Comparison of ENCODE assay signal across 10 cellular contexts in genomic region chr12:123801573-123802178, GRCh38. TPM values are rescaled to one million over a fixed set of nuclear protein-coding genes. Genes with fewer than 3 reads are reported as not detected.
DNase-seq lines count a peak whose midpoint lies in the region; TF ChIP-seq lines count a peak whose summit lies in the region.
"Had no signal": no experiment of that assay in that cellular context is flagged by ENCODE, and none has a peak within 500 bp of the region (broad histone marks: within the 10 kb centered on the region; RNA-seq: fewer than 3 reads in every experiment).

No MANE protein-coding gene starts in this region.

- H3K27ac ChIP-seq in prostate gland (no peak overlapping the region), caudate nucleus (ENCODE audit: low read depth, low read length) (no peak overlapping the region)

- TF ChIP-seq CTCF in GM12864 (IDR thresholded peaks at IDR 0.05; ENCODE audit: low read depth, low read length, missing control alignments) (peak; percentile 50), NB4 (IDR thresholded peaks at IDR 0.05; ENCODE audit: low read depth, low read length) (peak; percentile 57), prostate gland (IDR thresholded peaks at IDR 0.05) (peak in 3 of 4 experiments; percentile 11 to 52 (median 41))

- H3K4me1 ChIP-seq in prostate gland (replicated peaks), result no peaks in the 10 kb centered on the region

- WGBS in prostate gland, result 40% methylated on average over 8 of the region's 8 CpGs

- no peak overlapping the region for H3K4me3 ChIP-seq in GM12864 (ENCODE audit: low read depth, low read length)
- no peak overlapping the region for H3K4me3 ChIP-seq in NB4 (ENCODE audit: low read depth, low read length)
- H3K4me3 ChIP-seq in prostate gland, result no peak overlapping the region

- DNase-seq in GM12864 (ENCODE audit: low read depth), result no peak
- peak; percentile 71 for DNase-seq in NB4 (ENCODE audit: low read depth)
- peak; percentile 44 for DNase-seq in dermis blood vessel endothelial cell
- no peak for DNase-seq in prostate gland (ENCODE audit: low spot score)
- no peak for DNase-seq in caudate nucleus (lab: John Stamatoyannopoulos, UW)
- DNase-seq in activated CD8-positive, alpha-beta memory T cell treated with anti-CD3 and anti-CD28 coated beads, Interleukin-2, amount 50 U/mL, for 48 hours, result no peak
- DNase-seq in posterior cingulate gyrus, result no peak
- DNase-seq: activated B cell treated with CpG ODN at 0.5 μM for 24 hours, NCI-H1092, small intestine had no signal

- intact Hi-C loops in prostate gland (cut with DNase I), result no loop called here
- intact Hi-C loops in posterior cingulate gyrus (cut with DNase I), result no loop called here

- no peaks in the 10 kb centered on the region for H3K27me3 ChIP-seq in prostate gland (replicated peaks; ENCODE audit: insufficient read depth)

- no peaks in the 10 kb centered on the region for H3K9me3 ChIP-seq in prostate gland

- H3K36me3 ChIP-seq in prostate gland, result no peaks in the 10 kb centered on the region

- no peak for TF ChIP-seq POLR2A in NB4 (IDR thresholded peaks at IDR 0.05; ENCODE audit: extremely low read depth, insufficient read length)
- no peak for TF ChIP-seq POLR2A in prostate gland (IDR thresholded peaks at IDR 0.05)

RNA-seq across cellular contexts. Expression of gene DNAH10, which starts 39.6 kb away (rescaled TPM):
- total RNA-seq in dermis blood vessel endothelial cell (under 0.01 TPM in 1 of 2 replicates, not detected in the other), prostate gland (1 to 10 TPM in 1 of 2 donors, under 1 TPM in 1; 0.68 to 7.9 TPM)

Comparison
In these comparisons a context has a peak if more than half of its experiments do, and no peak if none do; other contexts are left out.
1. DNase-seq: peak in NB4 (single experiment) and dermis blood vessel endothelial cell (single experiment); none in GM12864 (single experiment), prostate gland (single experiment), caudate nucleus (0 of 61), activated CD8-positive, alpha-beta memory T cell treated with anti-CD3 and anti-CD28 coated beads, Interleukin-2, amount 50 U/mL, for 48 hours (single experiment) and posterior cingulate gyrus (0 of 10).
2. Peak in every context shown above with its lines, with median percentiles within 50 percentile points of each other: CTCF ChIP-seq.